1 cellular context compared by ENCODE assay signal in the genomic region with DNA sequence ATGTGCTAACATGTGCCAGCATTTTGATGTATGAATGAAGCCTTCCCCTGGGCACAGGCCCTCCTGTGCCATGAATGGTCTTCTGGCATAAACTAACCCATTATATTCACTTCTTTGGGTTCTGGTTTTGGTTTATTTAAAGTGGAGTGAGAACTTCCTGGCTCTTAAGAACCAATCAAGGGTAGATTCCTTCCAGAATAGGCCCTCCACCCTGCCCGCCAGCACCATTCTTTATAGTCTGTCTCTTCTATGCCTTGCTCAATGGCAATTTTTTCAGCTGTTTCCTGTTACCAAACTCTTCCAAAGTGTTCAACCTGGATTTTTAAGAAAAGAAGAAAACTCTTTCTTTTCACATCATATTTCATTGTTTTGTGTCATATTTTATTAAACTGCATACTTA.
TF ChIP-seq lines count a peak whose summit lies in the region.

No MANE protein-coding gene starts in this region.

TF ChIP-seq in SK-N-SH treated with all-trans-retinoic acid at 6 μM for 48 hours, 23 proteins besides CTCF, POLR2A, EP300 and RAD21 (continued from another document):
- TF ChIP-seq, protein P1, sequence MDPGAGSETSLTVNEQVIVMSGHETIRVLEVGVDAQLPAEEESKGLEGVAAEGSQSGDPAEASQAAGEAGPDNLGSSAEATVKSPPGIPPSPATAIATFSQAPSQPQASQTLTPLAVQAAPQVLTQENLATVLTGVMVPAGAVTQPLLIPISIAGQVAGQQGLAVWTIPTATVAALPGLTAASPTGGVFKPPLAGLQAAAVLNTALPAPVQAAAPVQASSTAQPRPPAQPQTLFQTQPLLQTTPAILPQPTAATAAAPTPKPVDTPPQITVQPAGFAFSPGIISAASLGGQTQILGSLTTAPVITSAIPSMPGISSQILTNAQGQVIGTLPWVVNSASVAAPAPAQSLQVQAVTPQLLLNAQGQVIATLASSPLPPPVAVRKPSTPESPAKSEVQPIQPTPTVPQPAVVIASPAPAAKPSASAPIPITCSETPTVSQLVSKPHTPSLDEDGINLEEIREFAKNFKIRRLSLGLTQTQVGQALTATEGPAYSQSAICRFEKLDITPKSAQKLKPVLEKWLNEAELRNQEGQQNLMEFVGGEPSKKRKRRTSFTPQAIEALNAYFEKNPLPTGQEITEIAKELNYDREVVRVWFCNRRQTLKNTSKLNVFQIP (CRISPR knock-in tag; IDR thresholded peaks at IDR 0.05; ENCODE audit: borderline replicate concordance, low read depth), result no peak
- TF ChIP-seq ZFP3 (CRISPR knock-in tag; IDR thresholded peaks at IDR 0.05), result no peak
- no peak for TF ChIP-seq GLIS3 (CRISPR knock-in tag; IDR thresholded peaks at IDR 0.05)
- no peak for TF ChIP-seq OSR1 (CRISPR knock-in tag; IDR thresholded peaks at IDR 0.05)
- TF ChIP-seq ZC3H10 (CRISPR knock-in tag; IDR thresholded peaks at IDR 0.05), result no peak
- TF ChIP-seq ZNF565 (CRISPR knock-in tag; conservative IDR thresholded peaks at IDR 0.05; ENCODE audit: low read depth), result no peak
- TF ChIP-seq ZNF8 (CRISPR knock-in tag; IDR thresholded peaks at IDR 0.05), result no peak
